Comparison of ENCODE assay signal across 1 cellular context in genomic region chr10:72272689-72273409, GRCh38.
A peak's percentile ranks its signal among the peaks of the same experiment; 100 is the strongest.
TF ChIP-seq lines count a peak whose summit lies in the region.

No MANE protein-coding gene starts in this region.

TF ChIP-seq in K562, 482 proteins besides CTCF, POLR2A, EP300 and RAD21 (continued from another document and continues in another):
- TF ChIP-seq, protein P1, sequence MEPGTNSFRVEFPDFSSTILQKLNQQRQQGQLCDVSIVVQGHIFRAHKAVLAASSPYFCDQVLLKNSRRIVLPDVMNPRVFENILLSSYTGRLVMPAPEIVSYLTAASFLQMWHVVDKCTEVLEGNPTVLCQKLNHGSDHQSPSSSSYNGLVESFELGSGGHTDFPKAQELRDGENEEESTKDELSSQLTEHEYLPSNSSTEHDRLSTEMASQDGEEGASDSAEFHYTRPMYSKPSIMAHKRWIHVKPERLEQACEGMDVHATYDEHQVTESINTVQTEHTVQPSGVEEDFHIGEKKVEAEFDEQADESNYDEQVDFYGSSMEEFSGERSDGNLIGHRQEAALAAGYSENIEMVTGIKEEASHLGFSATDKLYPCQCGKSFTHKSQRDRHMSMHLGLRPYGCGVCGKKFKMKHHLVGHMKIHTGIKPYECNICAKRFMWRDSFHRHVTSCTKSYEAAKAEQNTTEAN (CRISPR knock-in tag; IDR thresholded peaks at IDR 0.05): peak; percentile 90
- TF ChIP-seq, protein P2, sequence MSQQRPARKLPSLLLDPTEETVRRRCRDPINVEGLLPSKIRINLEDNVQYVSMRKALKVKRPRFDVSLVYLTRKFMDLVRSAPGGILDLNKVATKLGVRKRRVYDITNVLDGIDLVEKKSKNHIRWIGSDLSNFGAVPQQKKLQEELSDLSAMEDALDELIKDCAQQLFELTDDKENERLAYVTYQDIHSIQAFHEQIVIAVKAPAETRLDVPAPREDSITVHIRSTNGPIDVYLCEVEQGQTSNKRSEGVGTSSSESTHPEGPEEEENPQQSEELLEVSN (IDR thresholded peaks at IDR 0.05; ENCODE audit: borderline replicate concordance in 1 of 2, extremely low read depth in 1 of 2, insufficient read depth in 1 of 2, insufficient read length in 1 of 2, low read depth in 1 of 2, low read length in 1 of 2, poor library complexity in 1 of 2, severe bottlenecking in 1 of 2): peak; percentile 21 to 49
- TF ChIP-seq, protein P3, sequence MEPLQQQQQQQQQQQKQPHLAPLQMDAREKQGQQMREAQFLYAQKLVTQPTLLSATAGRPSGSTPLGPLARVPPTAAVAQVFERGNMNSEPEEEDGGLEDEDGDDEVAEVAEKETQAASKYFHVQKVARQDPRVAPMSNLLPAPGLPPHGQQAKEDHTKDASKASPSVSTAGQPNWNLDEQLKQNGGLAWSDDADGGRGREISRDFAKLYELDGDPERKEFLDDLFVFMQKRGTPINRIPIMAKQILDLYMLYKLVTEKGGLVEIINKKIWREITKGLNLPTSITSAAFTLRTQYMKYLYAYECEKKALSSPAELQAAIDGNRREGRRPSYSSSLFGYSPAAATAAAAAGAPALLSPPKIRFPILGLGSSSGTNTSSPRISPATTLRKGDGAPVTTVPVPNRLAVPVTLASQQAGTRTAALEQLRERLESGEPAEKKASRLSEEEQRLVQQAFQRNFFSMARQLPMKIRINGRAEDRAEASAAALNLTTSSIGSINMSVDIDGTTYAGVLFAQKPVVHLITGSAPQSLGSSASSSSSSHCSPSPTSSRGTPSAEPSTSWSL (CRISPR knock-in tag; IDR thresholded peaks at IDR 0.05; ENCODE audit: borderline replicate concordance): no peak
- TF ChIP-seq THRA (IDR thresholded peaks at IDR 0.05) (no peak), ZNF384 (IDR thresholded peaks at IDR 0.05; ENCODE audit: low read depth, low read length) (peak; percentile 4; the same call in 1 of the 2 replicates), GTF3C2 (IDR thresholded peaks at IDR 0.05; ENCODE audit: borderline replicate concordance, extremely low read depth, insufficient read length) (peak; percentile 25), U2AF2 (optimal IDR thresholded peaks at IDR 0.05; ENCODE audit: low read depth, low read length) (no peak), CHD2 (IDR thresholded peaks at IDR 0.05; ENCODE audit: low read depth, low read length) (no peak), ZNF232 (CRISPR knock-in tag; IDR thresholded peaks at IDR 0.05) (no peak), THAP7 (CRISPR knock-in tag; IDR thresholded peaks at IDR 0.05) (peak; percentile 92; the same call in 1 of the 2 replicates), MXI1 (IDR thresholded peaks at IDR 0.05; ENCODE audit: low read depth, low read length) (no peak), TCF7 (IDR thresholded peaks at IDR 0.05; ENCODE audit: borderline replicate concordance) (peak; percentile 88), NCOA4 (IDR thresholded peaks at IDR 0.05; ENCODE audit: partially characterized antibody) (no peak), DIDO1 (tag; IDR thresholded peaks at IDR 0.05; ENCODE audit: low read depth) (no peak), ZNF780A (CRISPR knock-in tag; IDR thresholded peaks at IDR 0.05) (no peak), CBFA2T2 (conservative IDR thresholded peaks at IDR 0.05) (no peak), NCOA1 (IDR thresholded peaks at IDR 0.05; ENCODE audit: low read depth) (no peak), ZNF277 (CRISPR knock-in tag; IDR thresholded peaks at IDR 0.05; ENCODE audit: borderline replicate concordance) (no peak), ZBED1 (IDR thresholded peaks at IDR 0.05) (no peak), EP400 (IDR thresholded peaks at IDR 0.05) (no peak), RB1 (IDR thresholded peaks at IDR 0.05; ENCODE audit: low read depth) (no peak), HNRNPUL1 (IDR thresholded peaks at IDR 0.05; ENCODE audit: low read length) (no peak), MYBL2 (IDR thresholded peaks at IDR 0.05; ENCODE audit: low read depth) (no peak), MYBL2 (CRISPR knock-in tag; IDR thresholded peaks at IDR 0.05; ENCODE audit: borderline replicate concordance) (no peak), TAF1 (IDR thresholded peaks at IDR 0.05; ENCODE audit: control insufficient read depth, extremely low read depth, insufficient read depth, low read length, severe bottlenecking) (peak; percentile 42), ASH1L (IDR thresholded peaks at IDR 0.05; ENCODE audit: borderline replicate concordance, low read depth, partially characterized antibody) (no peak), LEF1 (IDR thresholded peaks at IDR 0.05) (no peak), E2F3 (CRISPR knock-in tag; IDR thresholded peaks at IDR 0.05) (no peak), ZEB2 (IDR thresholded peaks at IDR 0.05) (no peak; the same call in 1 of the 2 replicates), ZNF239 (CRISPR knock-in tag; IDR thresholded peaks at IDR 0.05) (peak; percentile 1; the same call in 1 of the 2 replicates), XRCC5 (IDR thresholded peaks at IDR 0.05; ENCODE audit: low read depth, low read length) (peak; percentile 69; the same call in 1 of the 2 replicates), TAF7 (tag; IDR thresholded peaks at IDR 0.05) (peak; percentile 48; the same call in 1 of the 2 replicates), ZBTB26 (CRISPR knock-in tag; IDR thresholded peaks at IDR 0.05) (no peak; the same call in none of the 2 replicates)
- TF ChIP-seq, protein P4, sequence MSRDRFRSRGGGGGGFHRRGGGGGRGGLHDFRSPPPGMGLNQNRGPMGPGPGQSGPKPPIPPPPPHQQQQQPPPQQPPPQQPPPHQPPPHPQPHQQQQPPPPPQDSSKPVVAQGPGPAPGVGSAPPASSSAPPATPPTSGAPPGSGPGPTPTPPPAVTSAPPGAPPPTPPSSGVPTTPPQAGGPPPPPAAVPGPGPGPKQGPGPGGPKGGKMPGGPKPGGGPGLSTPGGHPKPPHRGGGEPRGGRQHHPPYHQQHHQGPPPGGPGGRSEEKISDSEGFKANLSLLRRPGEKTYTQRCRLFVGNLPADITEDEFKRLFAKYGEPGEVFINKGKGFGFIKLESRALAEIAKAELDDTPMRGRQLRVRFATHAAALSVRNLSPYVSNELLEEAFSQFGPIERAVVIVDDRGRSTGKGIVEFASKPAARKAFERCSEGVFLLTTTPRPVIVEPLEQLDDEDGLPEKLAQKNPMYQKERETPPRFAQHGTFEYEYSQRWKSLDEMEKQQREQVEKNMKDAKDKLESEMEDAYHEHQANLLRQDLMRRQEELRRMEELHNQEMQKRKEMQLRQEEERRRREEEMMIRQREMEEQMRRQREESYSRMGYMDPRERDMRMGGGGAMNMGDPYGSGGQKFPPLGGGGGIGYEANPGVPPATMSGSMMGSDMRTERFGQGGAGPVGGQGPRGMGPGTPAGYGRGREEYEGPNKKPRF (IDR thresholded peaks at IDR 0.05; ENCODE audit: low read depth, low read length): no peak
- TF ChIP-seq, protein P5, sequence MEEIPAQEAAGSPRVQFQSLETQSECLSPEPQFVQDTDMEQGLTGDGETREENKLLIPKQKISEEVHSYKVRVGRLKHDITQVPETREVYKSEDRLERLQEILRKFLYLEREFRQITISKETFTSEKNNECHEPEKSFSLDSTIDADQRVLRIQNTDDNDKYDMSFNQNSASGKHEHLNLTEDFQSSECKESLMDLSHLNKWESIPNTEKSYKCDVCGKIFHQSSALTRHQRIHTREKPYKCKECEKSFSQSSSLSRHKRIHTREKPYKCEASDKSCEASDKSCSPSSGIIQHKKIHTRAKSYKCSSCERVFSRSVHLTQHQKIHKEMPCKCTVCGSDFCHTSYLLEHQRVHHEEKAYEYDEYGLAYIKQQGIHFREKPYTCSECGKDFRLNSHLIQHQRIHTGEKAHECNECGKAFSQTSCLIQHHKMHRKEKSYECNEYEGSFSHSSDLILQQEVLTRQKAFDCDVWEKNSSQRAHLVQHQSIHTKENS (CRISPR knock-in tag; IDR thresholded peaks at IDR 0.05): 0 out of 2 replicates have a peak, but pooled peaks have one; percentile 36
- TF ChIP-seq, protein P6, sequence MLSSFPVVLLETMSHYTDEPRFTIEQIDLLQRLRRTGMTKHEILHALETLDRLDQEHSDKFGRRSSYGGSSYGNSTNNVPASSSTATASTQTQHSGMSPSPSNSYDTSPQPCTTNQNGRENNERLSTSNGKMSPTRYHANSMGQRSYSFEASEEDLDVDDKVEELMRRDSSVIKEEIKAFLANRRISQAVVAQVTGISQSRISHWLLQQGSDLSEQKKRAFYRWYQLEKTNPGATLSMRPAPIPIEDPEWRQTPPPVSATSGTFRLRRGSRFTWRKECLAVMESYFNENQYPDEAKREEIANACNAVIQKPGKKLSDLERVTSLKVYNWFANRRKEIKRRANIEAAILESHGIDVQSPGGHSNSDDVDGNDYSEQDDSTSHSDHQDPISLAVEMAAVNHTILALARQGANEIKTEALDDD (IDR thresholded peaks at IDR 0.05): peak; percentile 70
- TF ChIP-seq, protein P7, sequence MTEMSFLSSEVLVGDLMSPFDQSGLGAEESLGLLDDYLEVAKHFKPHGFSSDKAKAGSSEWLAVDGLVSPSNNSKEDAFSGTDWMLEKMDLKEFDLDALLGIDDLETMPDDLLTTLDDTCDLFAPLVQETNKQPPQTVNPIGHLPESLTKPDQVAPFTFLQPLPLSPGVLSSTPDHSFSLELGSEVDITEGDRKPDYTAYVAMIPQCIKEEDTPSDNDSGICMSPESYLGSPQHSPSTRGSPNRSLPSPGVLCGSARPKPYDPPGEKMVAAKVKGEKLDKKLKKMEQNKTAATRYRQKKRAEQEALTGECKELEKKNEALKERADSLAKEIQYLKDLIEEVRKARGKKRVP (CRISPR knock-in tag; IDR thresholded peaks at IDR 0.05): peak; percentile 100
- TF ChIP-seq, protein P8, sequence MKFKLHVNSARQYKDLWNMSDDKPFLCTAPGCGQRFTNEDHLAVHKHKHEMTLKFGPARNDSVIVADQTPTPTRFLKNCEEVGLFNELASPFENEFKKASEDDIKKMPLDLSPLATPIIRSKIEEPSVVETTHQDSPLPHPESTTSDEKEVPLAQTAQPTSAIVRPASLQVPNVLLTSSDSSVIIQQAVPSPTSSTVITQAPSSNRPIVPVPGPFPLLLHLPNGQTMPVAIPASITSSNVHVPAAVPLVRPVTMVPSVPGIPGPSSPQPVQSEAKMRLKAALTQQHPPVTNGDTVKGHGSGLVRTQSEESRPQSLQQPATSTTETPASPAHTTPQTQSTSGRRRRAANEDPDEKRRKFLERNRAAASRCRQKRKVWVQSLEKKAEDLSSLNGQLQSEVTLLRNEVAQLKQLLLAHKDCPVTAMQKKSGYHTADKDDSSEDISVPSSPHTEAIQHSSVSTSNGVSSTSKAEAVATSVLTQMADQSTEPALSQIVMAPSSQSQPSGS (CRISPR knock-in tag; IDR thresholded peaks at IDR 0.05): no peak
- TF ChIP-seq, protein P9, sequence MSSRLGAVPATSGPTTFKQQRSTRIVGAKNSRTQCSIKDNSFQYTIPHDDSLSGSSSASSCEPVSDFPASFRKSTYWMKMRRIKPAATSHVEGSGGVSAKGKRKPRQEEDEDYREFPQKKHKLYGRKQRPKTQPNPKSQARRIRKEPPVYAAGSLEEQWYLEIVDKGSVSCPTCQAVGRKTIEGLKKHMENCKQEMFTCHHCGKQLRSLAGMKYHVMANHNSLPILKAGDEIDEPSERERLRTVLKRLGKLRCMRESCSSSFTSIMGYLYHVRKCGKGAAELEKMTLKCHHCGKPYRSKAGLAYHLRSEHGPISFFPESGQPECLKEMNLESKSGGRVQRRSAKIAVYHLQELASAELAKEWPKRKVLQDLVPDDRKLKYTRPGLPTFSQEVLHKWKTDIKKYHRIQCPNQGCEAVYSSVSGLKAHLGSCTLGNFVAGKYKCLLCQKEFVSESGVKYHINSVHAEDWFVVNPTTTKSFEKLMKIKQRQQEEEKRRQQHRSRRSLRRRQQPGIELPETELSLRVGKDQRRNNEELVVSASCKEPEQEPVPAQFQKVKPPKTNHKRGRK (tag; IDR thresholded peaks at IDR 0.05): no peak
